14 cellular contexts compared by ENCODE assay signal in genomic region chr7:65809259-65809981, GRCh38.
DNase-seq lines count a peak whose midpoint lies in the region; ATAC-seq and TF ChIP-seq lines count a peak whose summit lies in the region.
"Had no signal": no experiment of that assay in that cellular context is flagged by ENCODE, and none has a peak within 500 bp of the region (broad histone marks: within the 10 kb centered on the region; RNA-seq: fewer than 3 reads in every experiment).

No MANE protein-coding gene starts in this region.

- H3K4me3 Mint-ChIP-seq in osteocyte (ENCODE audit: unreplicated experiment): no peak overlapping the region
- H3K4me3 Mint-ChIP-seq: activated T-cell treated with anti-CD3 and anti-CD28 coated beads, Interleukin-2, amount 50 U/mL, for 4 hours; T-helper 17 cell had no signal

- no peak overlapping the region for H3K27ac Mint-ChIP-seq in osteocyte (ENCODE audit: unreplicated experiment)
- H3K27ac Mint-ChIP-seq: T-helper 17 cell had no signal

- H3K4me1 Mint-ChIP-seq in osteocyte (ENCODE audit: unreplicated experiment): peaks cover under 1% of the 10 kb centered on the region

- H3K4me3 ChIP-seq in GM12864 (ENCODE audit: low read depth, low read length): no peak overlapping the region; the same call in 1 of the 2 replicates

- no peak for TF ChIP-seq CTCF in GM12864 (IDR thresholded peaks at IDR 0.05; ENCODE audit: low read depth, low read length, missing control alignments)
- TF ChIP-seq CTCF in osteocyte (IDR thresholded peaks at IDR 0.05): no peak

- DNase-seq in GM12864 (ENCODE audit: low read depth) (peak; percentile 78), amygdala (lab: John Stamatoyannopoulos, UW) (no peak), osteocyte (ENCODE audit: extremely low spot score, unreplicated experiment) (no peak), HT-29 (ENCODE audit: low spot score) (no peak), ACHN (no peak)
- DNase-seq: activated T-cell treated with anti-CD3 and anti-CD28 coated beads, Interleukin-2, amount 50 U/mL, for 4 hours; C1 segment of cervical spinal cord; cerebellar nuclear complex; foreskin fibroblast; NCI-H82; T-helper 17 cell had no signal

- no peaks in the 10 kb centered on the region for H3K9me3 Mint-ChIP-seq in osteocyte (ENCODE audit: unreplicated experiment)

- in situ Hi-C loops in ACHN (cut with HindIII; ENCODE audit: low pct_ligation_motif_present, low pct_unique_long_range_greater_than_20kb, low sequenced_read_pairs): no loop called here

- ATAC-seq in GM19328 (IDR thresholded peaks at IDR 0.05; ENCODE audit: unreplicated experiment) (peak; percentile 74), HG02798 (IDR thresholded peaks at IDR 0.05; ENCODE audit: poor library complexity, unreplicated experiment) (peak; percentile 83), HG03521 (IDR thresholded peaks at IDR 0.05; ENCODE audit: unreplicated experiment) (peak; percentile 89)
- ATAC-seq: activated T-cell treated with anti-CD3 and anti-CD28 coated beads, Interleukin-2, amount 50 U/mL, for 4 hours; T-helper 17 cell had no signal

- peaks cover 2% of the 10 kb centered on the region for H3K27me3 Mint-ChIP-seq in osteocyte (ENCODE audit: unreplicated experiment)
- H3K27me3 Mint-ChIP-seq: T-helper 17 cell had no signal

- H3K36me3 Mint-ChIP-seq in osteocyte (ENCODE audit: unreplicated experiment): peaks cover 3% of the 10 kb centered on the region
